In genomic region chr19:57974434-57974833, GRCh38 we compare ENCODE assay signal across 28 cellular contexts. TPM values are rescaled to one million over a fixed set of nuclear protein-coding genes. Genes with fewer than 3 reads are reported as not detected.
"Had no signal": no experiment of that assay in that cellular context is flagged by ENCODE, and none has a peak within 500 bp of the region (broad histone marks: within the 10 kb centered on the region; RNA-seq: fewer than 3 reads in every experiment).

Gene C19orf18, minus strand, starts transcription at chr19:57974534. Its CDS starts 102 bp downstream, at chr19:57974432.

- DNase-seq: colonic mucosa; dermis blood vessel endothelial cell; effector memory CD4-positive, alpha-beta T cell; erythroblast; esophagus squamous epithelium; foreskin melanocyte; kidney; mesenchymal stem cell; mucosa of descending colon; naive B cell; right cardiac atrium; spleen; stimulated activated CD4-positive, alpha-beta T cell treated with anti-CD3 and anti-CD28 coated beads, Interleukin-4, amount 100 ng/mL, for 4 hours; stimulated activated naive CD8-positive, alpha-beta T cell treated with anti-CD3 and anti-CD28 coated beads, Interleukin-15, amount 100 ng/mL, for 72 hours; testis; tibial artery had no signal

- H3K4me1 Mint-ChIP-seq: central memory CD8-positive, alpha-beta T cell; mesothelial cell of epicardium; neural progenitor cell; stimulated activated memory B cell treated with anti-CD40 and anti-IgM and Interleukin-4, amounts not matched to agents 10 μg/mL and 1 μg/mL and 100 μg/mL, for 72 hours; stimulated activated naive CD8-positive, alpha-beta T cell treated with anti-CD3 and anti-CD28 coated beads, Interleukin-15, amount 100 ng/mL, for 72 hours had no signal

- H3K27me3 Mint-ChIP-seq: central memory CD8-positive, alpha-beta T cell; naive B cell; natural killer cell treated with Interleukin-12 subunit alpha and Interleukin-12 subunit beta and Interleukin-15 and Interleukin-18, amount 100 ng/mL, for 72 hours; stimulated activated memory B cell treated with anti-CD40 and anti-IgM and Interleukin-4, amounts not matched to agents 10 μg/mL and 1 μg/mL and 100 μg/mL, for 72 hours; stimulated activated naive CD8-positive, alpha-beta T cell treated with anti-CD3 and anti-CD28 coated beads, Interleukin-15, amount 100 ng/mL, for 72 hours; type B pancreatic cell had no signal

- H3K36me3 ChIP-seq: colonic mucosa had no signal

- H3K27ac ChIP-seq: colonic mucosa, esophagus squamous epithelium, neural progenitor cell, parathyroid adenoma, prostate gland, skin epidermis, spleen, testis, tibial artery had no signal

- H3K4me3 ChIP-seq: colonic mucosa, mucosa of descending colon, neural progenitor cell, prostate gland, skin epidermis, spleen, testis, tibial artery had no signal

- H3K4me3 Mint-ChIP-seq: central memory CD8-positive, alpha-beta T cell; mesothelial cell of epicardium; natural killer cell treated with Interleukin-12 subunit alpha and Interleukin-12 subunit beta and Interleukin-15 and Interleukin-18, amount 100 ng/mL, for 72 hours; neural progenitor cell; stimulated activated memory B cell treated with anti-CD40 and anti-IgM and Interleukin-4, amounts not matched to agents 10 μg/mL and 1 μg/mL and 100 μg/mL, for 72 hours; stimulated activated naive CD8-positive, alpha-beta T cell treated with anti-CD3 and anti-CD28 coated beads, Interleukin-15, amount 100 ng/mL, for 72 hours; type B pancreatic cell had no signal

- H3K9ac ChIP-seq: neural progenitor cell, parathyroid adenoma had no signal

- H3K4me1 ChIP-seq: colonic mucosa, esophagus squamous epithelium, neural progenitor cell, parathyroid adenoma, prostate gland, spleen, testis, tibial artery had no signal

- H3K27ac Mint-ChIP-seq: mesothelial cell of epicardium; naive B cell; natural killer cell treated with Interleukin-12 subunit alpha and Interleukin-12 subunit beta and Interleukin-15 and Interleukin-18, amount 100 ng/mL, for 72 hours; neural progenitor cell; stimulated activated memory B cell treated with anti-CD40 and anti-IgM and Interleukin-4, amounts not matched to agents 10 μg/mL and 1 μg/mL and 100 μg/mL, for 72 hours; type B pancreatic cell had no signal

- H3K27me3 ChIP-seq: colonic mucosa, esophagus squamous epithelium, neural progenitor cell, spleen, testis, tibial artery had no signal

- ATAC-seq: left lobe of liver; mucosa of descending colon; natural killer cell treated with Interleukin-12 subunit alpha and Interleukin-12 subunit beta and Interleukin-15 and Interleukin-18, amount 100 ng/mL, for 72 hours; right cardiac atrium; stimulated activated memory B cell treated with anti-CD40 and anti-IgM and Interleukin-4, amounts not matched to agents 10 μg/mL and 1 μg/mL and 100 μg/mL, for 72 hours; stimulated activated naive CD8-positive, alpha-beta T cell treated with anti-CD3 and anti-CD28 coated beads, Interleukin-15, amount 100 ng/mL, for 72 hours had no signal

RNA-seq across cellular contexts. Expression of gene C19orf18, which starts in this region (rescaled TPM):
- total RNA-seq: lower leg skin, lung microvascular endothelial cell had no signal
